6 cellular contexts compared by ENCODE assay signal in genomic region chr17:7221281-7222092, GRCh38. TPM values are rescaled to one million over a fixed set of nuclear protein-coding genes. Genes with fewer than 3 reads are reported as not detected.
DNase-seq lines count a peak whose midpoint lies in the region; ATAC-seq and TF ChIP-seq lines count a peak whose summit lies in the region.

No MANE protein-coding gene starts in this region.

- peaks cover 31% of the 10 kb centered on the region for H3K36me3 Mint-ChIP-seq in activated CD4-positive, alpha-beta memory T cell treated with anti-CD3 and anti-CD28 coated beads for 36 hours

- peak overlapping the region; percentile 92 for H3K27ac Mint-ChIP-seq in activated CD4-positive, alpha-beta memory T cell treated with anti-CD3 and anti-CD28 coated beads for 36 hours

- peak overlapping the region; percentile 99; the same call in 1 of the 2 replicates for H3K4me3 ChIP-seq in BLaER1
- peak overlapping the region; percentile 79 to 82 (median 82) for H3K4me3 ChIP-seq in liver (ENCODE audit: low read depth in 1 of 3, low read length in 3 of 3)

- peak overlapping the region; percentile 99 for H3K4me2 ChIP-seq in BLaER1

- CTCF ChIA-PET in activated CD4-positive, alpha-beta memory T cell treated with anti-CD3 and anti-CD28 coated beads for 36 hours (lab: Charles Lee) = interaction anchor here (0.8 to 4.2 kb wide), 13 partner anchors 8 to 339 kb away, joined by 3 to 48 read pairs (median 8); partner anchors contain the start of genes CTDNEP1, DVL2, ELP5 and GABARAP

- H3K9me3 ChIP-seq in BLaER1 (no peaks in the 10 kb centered on the region), liver (ENCODE audit: control insufficient read depth in 4 of 4, low read length in 3 of 4) (no peaks in the 10 kb centered on the region)

- H3K9ac ChIP-seq in BLaER1 (peak overlapping the region; percentile 94), liver (ENCODE audit: low read depth in 1 of 2, low read length in 2 of 2) (peak overlapping the region in 1 of 2 donors; percentile 79)

- POLR2A ChIA-PET in activated CD4-positive, alpha-beta memory T cell treated with anti-CD3 and anti-CD28 coated beads for 36 hours (lab: Charles Lee) = interaction anchor here (0.5 to 4.9 kb wide), 11 partner anchors 8 to 642 kb away, joined by 3 to 33 read pairs (median 5); partner anchors contain the start of genes DVL2, GABARAP and PHF23

- H3K27ac ChIP-seq in BLaER1 (no peak overlapping the region; the same call in 1 of the 2 replicates), liver (ENCODE audit: low read depth in 1 of 2, low read length in 2 of 2) (peak overlapping the region in 1 of 2 donors; percentile 99)

- H3K27me3 Mint-ChIP-seq in activated CD4-positive, alpha-beta memory T cell treated with anti-CD3 and anti-CD28 coated beads for 36 hours = no peaks in the 10 kb centered on the region

- H3K27me3 ChIP-seq in BLaER1 (no peaks in the 10 kb centered on the region), liver (ENCODE audit: control insufficient read depth in 4 of 4, insufficient read depth in 4 of 4, low read length in 3 of 4) (no peaks in the 10 kb centered on the region)

- no peak for DNase-seq in activated CD4-positive, alpha-beta memory T cell treated with anti-CD3 and anti-CD28 coated beads for 36 hours
- DNase-seq in T1000 (lab: John Stamatoyannopoulos, UW) = no peak
- DNase-seq in SHP77 (lab: John Stamatoyannopoulos, UW) = no peak

- 69% methylated on average over 10 of the region's 10 CpGs for WGBS in liver

- no peak for ATAC-seq in HG03159 (IDR thresholded peaks at IDR 0.05; ENCODE audit: unreplicated experiment)

- peaks cover 54% of the 10 kb centered on the region for H3K36me3 ChIP-seq in BLaER1
- peaks cover 12 to 53% (median 32%) of the 10 kb centered on the region in 4 donors for H3K36me3 ChIP-seq in liver (ENCODE audit: control insufficient read depth in 4 of 4, insufficient read depth in 3 of 4, low read depth in 1 of 4, low read length in 3 of 4)

- H3K4me3 Mint-ChIP-seq in activated CD4-positive, alpha-beta memory T cell treated with anti-CD3 and anti-CD28 coated beads for 36 hours = peak overlapping the region; percentile 90

- H3K9me3 Mint-ChIP-seq in activated CD4-positive, alpha-beta memory T cell treated with anti-CD3 and anti-CD28 coated beads for 36 hours = no peaks in the 10 kb centered on the region

- TF ChIP-seq CTCF in liver (IDR thresholded peaks at IDR 0.05; ENCODE audit: low read depth, low read length, missing input control) = no peak

- peaks cover 38% of the 10 kb centered on the region for H3K4me1 Mint-ChIP-seq in activated CD4-positive, alpha-beta memory T cell treated with anti-CD3 and anti-CD28 coated beads for 36 hours (ENCODE audit: low read depth)

- peaks cover 49% of the 10 kb centered on the region for H3K4me1 ChIP-seq in BLaER1
- H3K4me1 ChIP-seq in liver (ENCODE audit: control insufficient read depth in 4 of 4, insufficient read depth in 4 of 4, low read length in 3 of 4) = peaks cover 12 to 52% (median 40%) of the 10 kb centered on the region in 4 donors

- TF ChIP-seq RAD21 in liver (IDR thresholded peaks at IDR 0.05) = no peak

- peaks cover 56% of the 10 kb centered on the region for H4K20me1 ChIP-seq in BLaER1

- intact Hi-C loops in activated CD4-positive, alpha-beta memory T cell treated with anti-CD3 and anti-CD28 coated beads for 36 hours (cut with micrococcal nuclease) = loop anchor here (1.0 to 2.0 kb wide), 2 partner anchors 13 to 75 kb away; partner anchors contain the start of gene DVL2

TF ChIP-seq in liver, 16 proteins besides CTCF, POLR2A, EP300 and RAD21:
- TF ChIP-seq FOXA2 (IDR thresholded peaks at IDR 0.05) (no peak), JUND (IDR thresholded peaks at IDR 0.05) (no peak), TAF1 (conservative IDR thresholded peaks at IDR 0.05) (no peak), HNF4A (conservative IDR thresholded peaks at IDR 0.05) (peak in 1 of 2 donors; percentile 54)

RNA-seq across cellular contexts. Expression of gene ACADVL, which starts 1.7 kb away (rescaled TPM):
- total RNA-seq in activated CD4-positive, alpha-beta memory T cell treated with anti-CD3 and anti-CD28 coated beads for 36 hours = 100 to 1,000 TPM; 332 to 340 TPM
- 1,000 to 10,000 TPM in 1 of 2 donors, 100 to 1,000 TPM in 1; 185 to 1,110 TPM for total RNA-seq in liver
- 1,000 to 10,000 TPM; 1,107 to 1,301 TPM for polyA plus RNA-seq in liver

RNA-seq across cellular contexts. Expression of gene DLG4, which starts 1.9 kb away (rescaled TPM):
- total RNA-seq in activated CD4-positive, alpha-beta memory T cell treated with anti-CD3 and anti-CD28 coated beads for 36 hours = 1 to 10 TPM; 7.9 to 8.4 TPM
- total RNA-seq in liver = 1 to 10 TPM; 2.1 to 5.7 TPM
- 1 to 10 TPM in 1 of 2 donors, under 1 TPM in 1; 0.40 to 1.6 TPM for polyA plus RNA-seq in liver

RNA-seq across cellular contexts. Expression of gene DVL2, which starts 12.8 kb away (rescaled TPM):
- total RNA-seq in activated CD4-positive, alpha-beta memory T cell treated with anti-CD3 and anti-CD28 coated beads for 36 hours = 10 to 100 TPM; 44.7 to 48.2 TPM
- 10 to 100 TPM; 16.7 to 24.5 TPM for total RNA-seq in liver
- 1 to 10 TPM; 3.4 to 5.9 TPM for polyA plus RNA-seq in liver

RNA-seq across cellular contexts. Expression of gene PHF23, which starts 17.8 kb away (rescaled TPM):
- 10 to 100 TPM; 24.0 to 28.7 TPM for total RNA-seq in activated CD4-positive, alpha-beta memory T cell treated with anti-CD3 and anti-CD28 coated beads for 36 hours
- 10 to 100 TPM; 14.6 to 15.8 TPM for total RNA-seq in liver
- 10 to 100 TPM; 14.0 to 18.3 TPM for polyA plus RNA-seq in liver

RNA-seq across cellular contexts. Expression of gene GABARAP, which starts 20.8 kb away (rescaled TPM):
- 100 to 1,000 TPM; 188 to 199 TPM for total RNA-seq in activated CD4-positive, alpha-beta memory T cell treated with anti-CD3 and anti-CD28 coated beads for 36 hours
- total RNA-seq in liver = 10 to 100 TPM; 74.4 to 88.4 TPM
- polyA plus RNA-seq in liver = 100 to 1,000 TPM; 322 to 489 TPM
